14 cellular contexts compared by ENCODE assay signal in the genomic region with DNA sequence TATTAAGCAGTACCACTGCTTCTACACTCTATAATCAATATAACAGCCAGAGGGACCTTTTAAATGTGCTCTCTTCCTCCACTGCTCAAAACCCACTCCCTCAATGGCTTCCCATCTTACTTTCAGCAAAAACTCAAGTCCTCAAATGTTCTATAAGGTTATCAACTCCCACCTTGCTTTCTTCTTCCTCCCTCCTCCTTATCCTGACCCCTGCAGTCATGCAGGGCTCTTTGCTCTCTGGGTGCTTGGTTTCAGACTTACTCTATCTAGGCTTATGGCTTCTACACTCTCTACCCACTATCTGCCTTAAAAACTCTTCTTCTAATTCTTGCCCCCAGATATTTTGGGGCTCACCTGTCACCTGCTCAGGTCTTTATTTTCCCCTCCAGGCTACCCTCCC.
"Had no signal": no experiment of that assay in that cellular context is flagged by ENCODE, and none has a peak within 500 bp of the region (broad histone marks: within the 10 kb centered on the region; RNA-seq: fewer than 3 reads in every experiment).

No MANE protein-coding gene starts in this region.

- H3K4me3 ChIP-seq: dorsolateral prefrontal cortex, esophagus squamous epithelium, heart left ventricle, skin epidermis, tibial nerve had no signal

- H2AFZ ChIP-seq: parathyroid adenoma had no signal

- H3K36me3 ChIP-seq: esophagus squamous epithelium, tibial nerve had no signal

- H3K9me3 ChIP-seq: esophagus squamous epithelium, heart left ventricle, tibial nerve had no signal

- H3K9me3 Mint-ChIP-seq: activated B cell treated with CpG ODN at 0.5 μM for 24 hours; activated naive CD8-positive, alpha-beta T cell treated with anti-CD3 and anti-CD28 coated beads for 36 hours had no signal

- H3K27ac ChIP-seq: dorsolateral prefrontal cortex, esophagus squamous epithelium, foreskin keratinocyte, heart left ventricle, parathyroid adenoma, skin epidermis, tibial nerve had no signal

- H3K36me3 Mint-ChIP-seq: activated naive CD8-positive, alpha-beta T cell treated with anti-CD3 and anti-CD28 coated beads for 36 hours had no signal

- H3K4me3 Mint-ChIP-seq: activated B cell treated with CpG ODN at 0.5 μM for 24 hours; activated CD4-positive, alpha-beta T cell treated with anti-CD3 and anti-CD28 coated beads, Interleukin-2, amount 10 ng/mL, durations not matched to agents 7 days and 5 days; activated naive CD8-positive, alpha-beta T cell treated with anti-CD3 and anti-CD28 coated beads for 36 hours; naive thymus-derived CD4-positive, alpha-beta T cell had no signal

- H3K27ac Mint-ChIP-seq: activated B cell treated with CpG ODN at 0.5 μM for 24 hours; activated CD4-positive, alpha-beta T cell treated with anti-CD3 and anti-CD28 coated beads, Interleukin-2, amount 10 ng/mL, durations not matched to agents 7 days and 5 days; activated naive CD8-positive, alpha-beta T cell treated with anti-CD3 and anti-CD28 coated beads for 36 hours; naive thymus-derived CD4-positive, alpha-beta T cell had no signal

- DNase-seq: activated B cell treated with CpG ODN at 0.5 μM for 24 hours; activated CD4-positive, alpha-beta T cell treated with anti-CD3 and anti-CD28 coated beads, Interleukin-2, amount 10 ng/mL, durations not matched to agents 7 days and 5 days; activated effector memory CD4-positive, alpha-beta T cell treated with anti-CD3 and anti-CD28 coated beads, Interleukin-2, amount 50 U/mL, for 16 hours; activated naive CD8-positive, alpha-beta T cell treated with anti-CD3 and anti-CD28 coated beads for 36 hours; anterior cingulate cortex; dorsolateral prefrontal cortex; esophagus squamous epithelium; foreskin keratinocyte; heart left ventricle; naive thymus-derived CD4-positive, alpha-beta T cell; retina had no signal

- H3K27me3 Mint-ChIP-seq: activated B cell treated with CpG ODN at 0.5 μM for 24 hours; activated CD4-positive, alpha-beta T cell treated with anti-CD3 and anti-CD28 coated beads, Interleukin-2, amount 10 ng/mL, durations not matched to agents 7 days and 5 days; activated naive CD8-positive, alpha-beta T cell treated with anti-CD3 and anti-CD28 coated beads for 36 hours; naive thymus-derived CD4-positive, alpha-beta T cell had no signal

- H3K27me3 ChIP-seq: dorsolateral prefrontal cortex, esophagus squamous epithelium, foreskin keratinocyte, heart left ventricle, tibial nerve had no signal

- ATAC-seq: foreskin keratinocyte; heart left ventricle; naive thymus-derived CD4-positive, alpha-beta T cell had no signal
